In the genomic region with DNA sequence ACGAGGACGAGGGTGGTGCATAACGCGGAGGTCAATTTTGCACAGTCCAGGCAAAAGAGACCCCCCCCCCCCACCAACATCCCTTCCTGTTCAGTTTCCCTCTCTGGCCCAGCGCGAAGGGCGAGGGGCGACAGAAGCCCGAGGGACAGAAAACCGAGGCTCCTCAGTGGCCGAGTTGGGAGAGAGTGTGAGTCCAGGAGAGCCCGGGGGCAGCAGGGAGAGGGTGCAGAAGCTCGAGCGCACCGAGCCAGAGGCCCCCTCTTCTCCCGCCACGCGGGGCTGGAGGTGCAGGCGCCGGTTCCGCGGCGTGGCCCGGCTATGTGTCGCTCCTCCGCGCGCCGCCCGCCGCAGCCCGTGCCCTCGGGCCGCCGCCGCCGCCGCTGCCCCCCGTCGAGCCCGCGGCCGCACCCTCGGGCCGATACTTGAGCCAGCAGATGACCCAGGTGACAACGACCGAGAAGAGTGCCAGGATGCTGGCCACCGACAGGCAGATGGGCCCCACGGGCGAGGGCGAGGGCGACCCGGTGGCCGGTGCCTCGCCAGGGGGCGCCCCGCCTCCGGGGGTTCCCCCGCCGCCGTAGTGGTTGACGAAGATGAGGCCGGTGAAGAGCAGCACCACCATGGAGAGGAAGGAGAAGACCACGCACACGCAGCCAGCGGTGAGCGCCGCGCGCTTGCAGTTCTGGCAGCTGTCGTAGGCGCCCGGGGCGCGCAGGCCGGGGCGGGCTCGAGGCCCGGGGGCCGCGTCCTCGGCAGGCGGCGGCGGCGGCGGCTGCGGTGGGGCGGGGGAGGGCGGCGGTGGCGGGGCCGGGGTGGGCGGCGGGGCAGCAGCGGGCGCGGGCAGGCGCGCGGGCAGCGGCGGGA, we compare ENCODE assay signal across 8 cellular contexts. TPM values are rescaled to one million over a fixed set of nuclear protein-coding genes. Genes with fewer than 3 reads are reported as not detected.
DNase-seq lines count a peak whose midpoint lies in the region; ATAC-seq and TF ChIP-seq lines count a peak whose summit lies in the region.

No MANE protein-coding gene starts in this region.

- DNase-seq in AG08396 (ENCODE audit: low spot score), result peak; percentile 21
- peak; percentile 59 for DNase-seq in NCI-H1694 treated with DMSO at 0.1 percent for 48 hours (lab: John Stamatoyannopoulos, UW)
- DNase-seq in activated T-cell treated with anti-CD3 and anti-CD28 coated beads, Interleukin-2, amount 50 U/mL, for 48 hours, result peak; percentile 42 to 56
- DNase-seq in left ventricle myocardium superior, result peak; percentile 79
- DNase-seq in sciatic nerve (ENCODE audit: low spot score), result peak; percentile 54
- no peak for DNase-seq in NCI-H1048 (lab: John Stamatoyannopoulos, UW)

- peak; percentile 48 for ATAC-seq in GM18505 (IDR thresholded peaks at IDR 0.05; ENCODE audit: unreplicated experiment)
- peak; percentile 40 for ATAC-seq in HG02870 (IDR thresholded peaks at IDR 0.05; ENCODE audit: unreplicated experiment)
- ATAC-seq in left ventricle myocardium superior, result peak; percentile 52
- no peak for ATAC-seq in sciatic nerve

- intact Hi-C loops in left ventricle myocardium superior (cut with micrococcal nuclease) (loop anchor here (5.0 kb wide), 2 partner anchors 243 to 262 kb away; no protein-coding TSS in a partner anchor), sciatic nerve (cut with DNase I) (no loop called here)

- TF ChIP-seq POLR2A in GM18505 (IDR thresholded peaks at IDR 0.05; ENCODE audit: borderline replicate concordance, extremely low read depth, insufficient read depth, insufficient read length), result no peak

RNA-seq across cellular contexts. Expression of gene PAX3, which starts 20.1 kb away (rescaled TPM):
- not detected for total RNA-seq in left ventricle myocardium superior
- total RNA-seq in sciatic nerve, result not detected
